Comparison of ENCODE assay signal across 1 cellular context in the genomic region with DNA sequence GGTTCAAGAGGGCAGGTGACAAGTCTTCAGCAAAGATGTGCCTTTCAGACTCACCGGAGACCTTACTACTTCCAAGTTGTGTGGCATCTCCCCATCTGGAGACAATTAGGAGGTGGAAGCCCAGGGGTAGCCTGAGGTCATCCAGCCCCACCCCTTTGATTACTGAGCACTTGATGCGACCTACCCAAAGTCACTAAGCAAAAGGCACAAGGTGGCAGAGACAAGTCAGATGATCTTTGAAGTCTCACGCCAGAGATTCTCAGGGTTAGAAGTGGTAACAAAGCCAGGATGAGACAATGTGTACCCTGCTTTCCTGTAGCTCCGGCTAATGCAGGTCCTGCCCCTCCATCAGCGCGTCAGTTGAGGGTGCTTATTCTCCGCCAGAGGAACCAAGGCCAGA.
TF ChIP-seq lines count a peak whose summit lies in the region.

No MANE protein-coding gene starts in this region.

TF ChIP-seq in GM12878, 131 proteins besides CTCF, POLR2A, EP300 and RAD21:
- TF ChIP-seq WRNIP1 (IDR thresholded peaks at IDR 0.05; ENCODE audit: borderline replicate concordance, low read depth, low read length) (no peak), CBX5 (IDR thresholded peaks at IDR 0.05; ENCODE audit: low read depth) (no peak), HCFC1 (IDR thresholded peaks at IDR 0.05; ENCODE audit: low read length) (no peak), KLF5 (IDR thresholded peaks at IDR 0.05; ENCODE audit: partially characterized antibody) (no peak), STAT3 (IDR thresholded peaks at IDR 0.05; ENCODE audit: low read depth, low read length) (no peak), SUPT20H (IDR thresholded peaks at IDR 0.05; ENCODE audit: borderline replicate concordance, control insufficient read depth, low read depth, low read length) (no peak), CHD4 (IDR thresholded peaks at IDR 0.05) (no peak), IKZF1 (conservative IDR thresholded peaks at IDR 0.05) (no peak), LARP7 (IDR thresholded peaks at IDR 0.05) (no peak), CREB1 (IDR thresholded peaks at IDR 0.05; ENCODE audit: low read depth) (no peak), RBBP5 (conservative IDR thresholded peaks at IDR 0.05) (no peak), SP1 (IDR thresholded peaks at IDR 0.05; ENCODE audit: low read depth, low read length) (no peak), GATAD2B (conservative IDR thresholded peaks at IDR 0.05; ENCODE audit: low read depth) (no peak), ZZZ3 (IDR thresholded peaks at IDR 0.05; ENCODE audit: control insufficient read depth, insufficient read length, low read depth) (no peak), ASH2L (IDR thresholded peaks at IDR 0.05; ENCODE audit: borderline replicate concordance, low read depth) (no peak)
- TF ChIP-seq, protein P1, sequence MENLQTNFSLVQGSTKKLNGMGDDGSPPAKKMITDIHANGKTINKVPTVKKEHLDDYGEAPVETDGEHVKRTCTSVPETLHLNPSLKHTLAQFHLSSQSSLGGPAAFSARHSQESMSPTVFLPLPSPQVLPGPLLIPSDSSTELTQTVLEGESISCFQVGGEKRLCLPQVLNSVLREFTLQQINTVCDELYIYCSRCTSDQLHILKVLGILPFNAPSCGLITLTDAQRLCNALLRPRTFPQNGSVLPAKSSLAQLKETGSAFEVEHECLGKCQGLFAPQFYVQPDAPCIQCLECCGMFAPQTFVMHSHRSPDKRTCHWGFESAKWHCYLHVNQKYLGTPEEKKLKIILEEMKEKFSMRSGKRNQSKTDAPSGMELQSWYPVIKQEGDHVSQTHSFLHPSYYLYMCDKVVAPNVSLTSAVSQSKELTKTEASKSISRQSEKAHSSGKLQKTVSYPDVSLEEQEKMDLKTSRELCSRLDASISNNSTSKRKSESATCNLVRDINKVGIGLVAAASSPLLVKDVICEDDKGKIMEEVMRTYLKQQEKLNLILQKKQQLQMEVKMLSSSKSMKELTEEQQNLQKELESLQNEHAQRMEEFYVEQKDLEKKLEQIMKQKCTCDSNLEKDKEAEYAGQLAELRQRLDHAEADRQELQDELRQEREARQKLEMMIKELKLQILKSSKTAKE (IDR thresholded peaks at IDR 0.05; ENCODE audit: low read depth, poor library complexity, severe bottlenecking) = no peak
